17 cellular contexts compared by ENCODE assay signal in the genomic region with DNA sequence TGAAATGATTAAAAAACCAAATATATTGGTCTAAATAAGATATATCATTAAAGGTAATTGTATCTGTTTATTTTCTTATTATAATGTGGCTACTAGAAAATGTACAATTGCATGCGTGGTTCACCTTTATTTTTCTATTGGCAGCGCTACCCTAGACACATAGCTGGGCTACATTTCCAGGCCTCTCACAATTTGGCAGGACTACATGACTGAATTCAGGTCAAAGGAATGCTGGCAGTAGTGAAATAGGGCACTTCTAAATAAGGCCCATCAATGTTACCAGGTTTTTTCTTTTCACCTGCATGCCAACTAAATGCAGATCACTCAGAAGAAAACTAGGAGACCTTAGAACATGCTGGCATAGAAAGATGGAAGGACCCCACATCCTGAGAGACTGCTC.
A peak's percentile ranks its signal among the peaks of the same experiment; 100 is the strongest.
DNase-seq lines count a peak whose midpoint lies in the region; ATAC-seq and TF ChIP-seq lines count a peak whose summit lies in the region.
"Had no signal": no experiment of that assay in that cellular context is flagged by ENCODE, and none has a peak within 500 bp of the region (broad histone marks: within the 10 kb centered on the region; RNA-seq: fewer than 3 reads in every experiment).

No MANE protein-coding gene starts in this region.

- WGBS in heart left ventricle, 4 donors, result 47 to 83% (median 57%) methylated on average over 2 of the region's 2 CpGs
- 41 to 65% methylated on average over 2 of the region's 2 CpGs for WGBS in gastroesophageal sphincter (ENCODE audit: low coverage in 1 of 2), 2 donors

- H3K4me1 ChIP-seq in heart left ventricle (peaks cover 0 to 6% (median 0%) of the 10 kb centered on the region in 12 donors), upper lobe of right lung (no peaks in the 10 kb centered on the region), gastroesophageal sphincter (no peaks in the 10 kb centered on the region)
- H3K4me1 ChIP-seq: BLaER1 treated with 17β-estradiol and CSF1 and Interleukin-3, amounts not matched to agents 10 nM and 100 nM had no signal

- intact Hi-C loops in heart left ventricle (cut with DNase I) (no loop called here), cardiac septum (cut with DNase I) (no loop called here), left ventricle myocardium superior (cut with micrococcal nuclease) (no loop called here), upper lobe of right lung (cut with DNase I) (no loop called here)

- peak; percentile 81 to 94 (median 84) for ATAC-seq in heart left ventricle
- ATAC-seq in left ventricle myocardium superior, result peak; percentile 86
- peak; percentile 65 for ATAC-seq in upper lobe of right lung
- ATAC-seq in GM21717 (IDR thresholded peaks at IDR 0.05; ENCODE audit: unreplicated experiment), result no peak
- no peak for ATAC-seq in gastroesophageal sphincter
- ATAC-seq in T-cell (replicated peaks in 1 of 4), result no peak
- ATAC-seq: CD8-positive, alpha-beta T cell; GM12878; GM23338 had no signal

- TF ChIP-seq CTCF in heart left ventricle (IDR thresholded peaks at IDR 0.05) (no peak), upper lobe of right lung (IDR thresholded peaks at IDR 0.05) (no peak), gastroesophageal sphincter (IDR thresholded peaks at IDR 0.05) (no peak)

- no peak for TF ChIP-seq POLR2A in heart left ventricle (IDR thresholded peaks at IDR 0.05)
- TF ChIP-seq POLR2A in gastroesophageal sphincter (IDR thresholded peaks at IDR 0.05), result no peak

- no peak overlapping the region for H3K27ac Mint-ChIP-seq in T-cell
- H3K27ac Mint-ChIP-seq: B cell; CD8-positive, alpha-beta T cell; GM23338 had no signal

- H3K4me1 Mint-ChIP-seq in T-cell, result no peaks in the 10 kb centered on the region
- H3K4me1 Mint-ChIP-seq: B cell had no signal

- H3K4me3 Mint-ChIP-seq in T-cell, result no peak overlapping the region
- H3K4me3 Mint-ChIP-seq: B cell; CD8-positive, alpha-beta T cell; GM23338 had no signal

- H3K4me3 ChIP-seq in heart left ventricle (no peak overlapping the region), upper lobe of right lung (no peak overlapping the region), gastroesophageal sphincter (no peak overlapping the region)
- H3K4me3 ChIP-seq: BLaER1 treated with 17β-estradiol and CSF1 and Interleukin-3, amounts not matched to agents 10 nM and 100 nM; GM12878; GM23338 had no signal

- no peak for TF ChIP-seq EP300 in gastroesophageal sphincter (IDR thresholded peaks at IDR 0.05)

- POLR2A ChIA-PET in T-cell (lab: Charles Lee), result interaction anchor here in 1 of 2 donors (0.6 kb wide), 1 partner anchor 273 kb away, joined by 3 read pairs; no protein-coding TSS in a partner anchor

- no peaks in the 10 kb centered on the region for H3K36me3 Mint-ChIP-seq in T-cell
- H3K36me3 Mint-ChIP-seq: CD8-positive, alpha-beta T cell had no signal

- H3K9me3 Mint-ChIP-seq in T-cell, result peaks cover 14% of the 10 kb centered on the region in 3 donors

- H3K27me3 ChIP-seq in heart left ventricle (no peaks in the 10 kb centered on the region), upper lobe of right lung (no peaks in the 10 kb centered on the region), gastroesophageal sphincter (no peaks in the 10 kb centered on the region)
- H3K27me3 ChIP-seq: BLaER1 treated with 17β-estradiol and CSF1 and Interleukin-3, amounts not matched to agents 10 nM and 100 nM had no signal

- H3K27ac ChIP-seq in heart left ventricle (no peak overlapping the region), upper lobe of right lung (no peak overlapping the region), gastroesophageal sphincter (no peak overlapping the region)
- H3K27ac ChIP-seq: BLaER1 treated with 17β-estradiol and CSF1 and Interleukin-3, amounts not matched to agents 10 nM and 100 nM; HL-60 had no signal

- no peaks in the 10 kb centered on the region for H3K27me3 Mint-ChIP-seq in T-cell
- H3K27me3 Mint-ChIP-seq: B cell had no signal

- no peaks in the 10 kb centered on the region for H3K9me3 ChIP-seq in heart left ventricle
- no peaks in the 10 kb centered on the region for H3K9me3 ChIP-seq in upper lobe of right lung
- no peaks in the 10 kb centered on the region for H3K9me3 ChIP-seq in gastroesophageal sphincter
- H3K9me3 ChIP-seq: BLaER1 treated with 17β-estradiol and CSF1 and Interleukin-3, amounts not matched to agents 10 nM and 100 nM had no signal

- CTCF ChIA-PET in T-cell (lab: Charles Lee), result no interaction called here

- no peaks in the 10 kb centered on the region for H3K36me3 ChIP-seq in heart left ventricle
- H3K36me3 ChIP-seq in upper lobe of right lung, result no peaks in the 10 kb centered on the region
- H3K36me3 ChIP-seq in gastroesophageal sphincter, result no peaks in the 10 kb centered on the region
- H3K36me3 ChIP-seq: BLaER1 treated with 17β-estradiol and CSF1 and Interleukin-3, amounts not matched to agents 10 nM and 100 nM had no signal

- DNase-seq in heart left ventricle, result peak in 1 of 5 donors; percentile 19
- no peak for DNase-seq in cardiac septum (ENCODE audit: low spot score)
- peak; percentile 63 for DNase-seq in astrocyte of the hippocampus (ENCODE audit: low read depth, low spot score)
- no peak for DNase-seq in left ventricle myocardium superior
- no peak for DNase-seq in upper lobe of right lung
- DNase-seq in T-cell, result no peak
- DNase-seq: Calu3; CD8-positive, alpha-beta T cell; DMS79 treated with DMSO at 0.1 percent for 48 hours; HCEC 1CT had no signal

Comparison
In these comparisons a context has a peak if more than half of its experiments do, and no peak if none do; other contexts are left out.
1. ATAC-seq: peak in heart left ventricle (4 of 4), left ventricle myocardium superior (single experiment) and upper lobe of right lung (single experiment); none in GM21717 (single experiment), gastroesophageal sphincter (single experiment) and T-cell (0 of 4).